14 cellular contexts compared by ENCODE assay signal in the genomic region with DNA sequence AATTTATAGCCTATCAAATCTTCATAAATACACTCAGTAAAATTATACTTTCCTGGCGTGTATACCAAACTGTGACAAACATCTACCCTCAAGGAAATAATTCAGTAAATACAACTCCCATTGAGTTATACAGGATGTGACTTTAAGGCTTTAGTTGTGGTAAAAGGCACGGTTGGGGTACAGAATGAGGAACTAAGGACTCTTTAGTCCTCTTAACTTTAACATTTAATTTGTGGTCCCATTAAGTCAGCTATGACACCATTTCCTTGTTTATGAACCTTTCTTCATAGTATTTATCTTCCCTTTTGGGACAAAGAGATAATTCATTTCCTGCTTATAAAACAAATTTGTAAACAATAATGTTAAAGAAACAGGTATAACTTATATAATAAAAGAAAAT. TPM values are rescaled to one million over a fixed set of nuclear protein-coding genes. Genes with fewer than 3 reads are reported as not detected.
DNase-seq lines count a peak whose midpoint lies in the region; ATAC-seq lines count a peak whose summit lies in the region.
"Had no signal": no experiment of that assay in that cellular context is flagged by ENCODE, and none has a peak within 500 bp of the region (broad histone marks: within the 10 kb centered on the region; RNA-seq: fewer than 3 reads in every experiment).

No MANE protein-coding gene starts in this region.

- H3K36me3 Mint-ChIP-seq in CD4-positive, alpha-beta memory T cell, result peaks cover 25 to 55% of the 10 kb centered on the region in 2 donors

- no peak overlapping the region for H3K27ac ChIP-seq in CD4-positive, alpha-beta memory T cell (ENCODE audit: low read depth, low read length)
- H3K27ac ChIP-seq: C4-2B, tibial artery had no signal

- peaks cover 19% of the 10 kb centered on the region for H3K4me1 ChIP-seq in CD4-positive, alpha-beta memory T cell (ENCODE audit: insufficient read depth, low read length)
- H3K4me1 ChIP-seq: tibial artery had no signal

- no peaks in the 10 kb centered on the region for H3K9me3 Mint-ChIP-seq in CD4-positive, alpha-beta memory T cell

- no peaks in the 10 kb centered on the region for H3K27me3 Mint-ChIP-seq in CD4-positive, alpha-beta memory T cell
- H3K27me3 Mint-ChIP-seq: activated CD4-positive, alpha-beta T cell treated with anti-CD3 and anti-CD28 coated beads for 36 hours; progenitor cell of endocrine pancreas had no signal

- H3K27ac Mint-ChIP-seq in CD4-positive, alpha-beta memory T cell, result peak overlapping the region in 3 of 7 donors; percentile 21 to 53 (median 46)
- H3K27ac Mint-ChIP-seq: activated CD4-positive, alpha-beta T cell treated with anti-CD3 and anti-CD28 coated beads for 36 hours; progenitor cell of endocrine pancreas had no signal

- CTCF ChIA-PET in CD4-positive, alpha-beta memory T cell (lab: Charles Lee; ENCODE audit: partially characterized antibody), result interaction anchor here (1.2 kb wide), 1 partner anchor 380 kb away, joined by 3 read pairs; the partner anchor contains the start of gene IL12A

- H3K4me3 Mint-ChIP-seq in CD4-positive, alpha-beta memory T cell, result peak overlapping the region in 3 of 8 donors; percentile 8 to 56 (median 31)
- H3K4me3 Mint-ChIP-seq: activated CD4-positive, alpha-beta T cell treated with anti-CD3 and anti-CD28 coated beads for 36 hours had no signal

- no peaks in the 10 kb centered on the region for H3K36me3 ChIP-seq in CD4-positive, alpha-beta memory T cell (ENCODE audit: insufficient read depth, low read length)

- peaks cover 15 to 29% (median 19%) of the 10 kb centered on the region in 4 donors for H3K4me1 Mint-ChIP-seq in CD4-positive, alpha-beta memory T cell

- POLR2A ChIA-PET in CD4-positive, alpha-beta memory T cell (lab: Charles Lee; ENCODE audit: partially characterized antibody), result interaction anchor here (1.2 kb wide), 1 partner anchor 10 kb away, joined by 3 read pairs; no protein-coding TSS in a partner anchor

- no peaks in the 10 kb centered on the region for H3K9me3 ChIP-seq in CD4-positive, alpha-beta memory T cell (ENCODE audit: control insufficient read depth in 1 of 2, low read length in 2 of 2)
- H3K9me3 ChIP-seq: tibial artery had no signal

- H3K27me3 ChIP-seq in CD4-positive, alpha-beta memory T cell (ENCODE audit: insufficient read depth, low read length), result no peaks in the 10 kb centered on the region
- H3K27me3 ChIP-seq: tibial artery had no signal

- ATAC-seq in GM21367 (IDR thresholded peaks at IDR 0.05; ENCODE audit: unreplicated experiment) (peak; percentile 64), HG03460 (IDR thresholded peaks at IDR 0.05; ENCODE audit: unreplicated experiment) (peak; percentile 75)
- ATAC-seq: activated CD4-positive, alpha-beta T cell treated with anti-CD3 and anti-CD28 coated beads for 36 hours had no signal

- no peak overlapping the region for H3K4me3 ChIP-seq in CD4-positive, alpha-beta memory T cell (ENCODE audit: low read length in 2 of 2)
- H3K4me3 ChIP-seq: tibial artery had no signal

- intact Hi-C loops in CD4-positive, alpha-beta memory T cell (cut with micrococcal nuclease), result no loop called here
- intact Hi-C loops in posterior vena cava (cut with DNase I), result loop anchor here in 1 of 2 donors (5.0 kb wide), 1 partner anchor 513 kb away; no protein-coding TSS in a partner anchor

- peak; percentile 14 to 45 (median 28) for DNase-seq in CD4-positive, alpha-beta memory T cell
- DNase-seq in SKM-1 treated with dmso at 0.1 percent for 144 hours (lab: John Stamatoyannopoulos, UW; ENCODE audit: unreplicated experiment), result peak; percentile 75
- no peak for DNase-seq in superior temporal gyrus (ENCODE audit: extremely low spot score)
- DNase-seq in C1 segment of cervical spinal cord (lab: John Stamatoyannopoulos, UW), result no peak
- DNase-seq in posterior vena cava (ENCODE audit: low spot score), result no peak
- no peak for DNase-seq in NCI-H82 treated with DMSO at 0.1 percent for 48 hours (lab: John Stamatoyannopoulos, UW; ENCODE audit: unreplicated experiment)
- DNase-seq: activated CD4-positive, alpha-beta T cell treated with anti-CD3 and anti-CD28 coated beads for 36 hours; activated naive CD4-positive, alpha-beta T cell; H7; tibial artery had no signal

RNA-seq across cellular contexts. Expression of gene IFT80, which starts 30.2 kb away (rescaled TPM):
- total RNA-seq in CD4-positive, alpha-beta memory T cell, result 10 to 100 TPM; 34.0 to 38.8 TPM
- polyA plus RNA-seq in CD4-positive, alpha-beta memory T cell, result 1 to 10 TPM; 4.1 to 5.2 TPM
- total RNA-seq in posterior vena cava, result 10 to 100 TPM; 19.4 to 20.0 TPM

RNA-seq across cellular contexts. Expression of gene SMC4, which starts 30.6 kb away (rescaled TPM):
- total RNA-seq in CD4-positive, alpha-beta memory T cell, result 10 to 100 TPM; 72.0 to 74.3 TPM
- 10 to 100 TPM; 33.2 to 61.3 TPM for polyA plus RNA-seq in CD4-positive, alpha-beta memory T cell
- total RNA-seq in posterior vena cava, result 10 to 100 TPM; 21.5 to 23.2 TPM

Comparison
In these comparisons a context has a peak if more than half of its experiments do, and no peak if none do; other contexts are left out.
1. DNase-seq: peak in CD4-positive, alpha-beta memory T cell (5 of 5) and SKM-1 treated with dmso at 0.1 percent for 144 hours (single experiment); none in superior temporal gyrus (single experiment), C1 segment of cervical spinal cord (0 of 14), posterior vena cava (single experiment) and NCI-H82 treated with DMSO at 0.1 percent for 48 hours (single experiment).